1 cellular context compared by ENCODE assay signal in the genomic region with DNA sequence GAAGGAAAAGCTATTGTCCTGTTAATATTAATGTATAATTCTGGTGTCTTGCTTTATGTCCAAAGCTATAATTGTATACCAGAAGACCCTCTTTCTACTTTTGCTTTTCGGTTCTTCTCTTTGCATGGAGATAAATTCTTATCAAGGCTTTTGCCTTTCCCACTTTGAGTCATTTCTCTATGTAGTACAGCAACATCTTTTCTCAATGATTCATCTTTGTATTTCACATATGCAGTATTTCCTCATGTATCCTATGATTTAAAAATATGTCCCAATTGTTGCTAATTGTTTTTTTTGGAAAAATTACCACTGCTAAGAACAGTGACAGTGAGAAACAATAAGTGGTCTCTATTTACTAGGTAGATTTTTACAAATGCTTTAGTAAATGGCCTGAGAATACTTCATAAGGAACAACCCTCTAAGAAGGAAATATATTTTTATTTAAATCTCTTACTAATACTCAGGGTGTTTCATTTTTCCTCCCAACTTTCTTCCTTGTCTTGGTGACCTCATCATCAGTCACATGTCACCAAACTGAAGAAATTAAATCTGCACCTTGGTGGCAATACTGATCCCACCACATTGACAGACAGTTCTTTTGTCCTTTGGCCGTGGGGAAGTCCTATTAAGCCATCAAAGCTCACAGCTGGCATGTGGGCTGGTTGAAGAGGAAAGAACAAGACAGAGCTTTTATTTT.
TF ChIP-seq lines count a peak whose summit lies in the region.

No MANE protein-coding gene starts in this region.

TF ChIP-seq in HCT116, 20 proteins besides CTCF, POLR2A, EP300 and RAD21 (continued from another document):
- TF ChIP-seq, protein P1, sequence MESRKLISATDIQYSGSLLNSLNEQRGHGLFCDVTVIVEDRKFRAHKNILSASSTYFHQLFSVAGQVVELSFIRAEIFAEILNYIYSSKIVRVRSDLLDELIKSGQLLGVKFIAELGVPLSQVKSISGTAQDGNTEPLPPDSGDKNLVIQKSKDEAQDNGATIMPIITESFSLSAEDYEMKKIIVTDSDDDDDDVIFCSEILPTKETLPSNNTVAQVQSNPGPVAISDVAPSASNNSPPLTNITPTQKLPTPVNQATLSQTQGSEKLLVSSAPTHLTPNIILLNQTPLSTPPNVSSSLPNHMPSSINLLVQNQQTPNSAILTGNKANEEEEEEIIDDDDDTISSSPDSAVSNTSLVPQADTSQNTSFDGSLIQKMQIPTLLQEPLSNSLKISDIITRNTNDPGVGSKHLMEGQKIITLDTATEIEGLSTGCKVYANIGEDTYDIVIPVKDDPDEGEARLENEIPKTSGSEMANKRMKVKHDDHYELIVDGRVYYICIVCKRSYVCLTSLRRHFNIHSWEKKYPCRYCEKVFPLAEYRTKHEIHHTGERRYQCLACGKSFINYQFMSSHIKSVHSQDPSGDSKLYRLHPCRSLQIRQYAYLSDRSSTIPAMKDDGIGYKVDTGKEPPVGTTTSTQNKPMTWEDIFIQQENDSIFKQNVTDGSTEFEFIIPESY (IDR thresholded peaks at IDR 0.05; ENCODE audit: extremely low read depth, insufficient replicate concordance, low read length) = no peak
